ENCODE assay signal across 1 cellular context in genomic region chr2:54873236-54873635, GRCh38.
A peak's percentile ranks its signal among the peaks of the same experiment; 100 is the strongest.
TF ChIP-seq lines count a peak whose summit lies in the region.
"Not testable (repeated sequence)": the region's sequence is repeated elsewhere in the genome, so short reads cannot be mapped to it uniquely, and the experiment has no call there.

No MANE protein-coding gene starts in this region.

TF ChIP-seq in HepG2, 621 proteins besides CTCF, POLR2A, EP300 and RAD21 (continued from another document):
- peak; percentile 35 for TF ChIP-seq ZNF18 (CRISPR knock-in tag; IDR thresholded peaks at IDR 0.05; ENCODE audit: insufficient replicate concordance)
- peak; percentile 16; the same call in 1 of the 2 replicates for TF ChIP-seq RARA (CRISPR knock-in tag; IDR thresholded peaks at IDR 0.05)
- peak; percentile 31; the same call in 1 of the 2 replicates for TF ChIP-seq THAP11 (CRISPR knock-in tag; IDR thresholded peaks at IDR 0.05)
- not testable (repeated sequence) for TF ChIP-seq SOX6 (IDR thresholded peaks at IDR 0.05)
- TF ChIP-seq SOX6 (CRISPR knock-in tag; IDR thresholded peaks at IDR 0.05) = 0 out of 2 replicates have a peak, but pooled peaks have one; percentile 25
- peak; percentile 73 for TF ChIP-seq FOSL2 (CRISPR knock-in tag; IDR thresholded peaks at IDR 0.05)
- TF ChIP-seq PAXIP1 (CRISPR knock-in tag; conservative IDR thresholded peaks at IDR 0.05) = peak; percentile 87
- peak; percentile 50; the same call in 1 of the 2 replicates for TF ChIP-seq KDM6A (CRISPR knock-in tag; IDR thresholded peaks at IDR 0.05; ENCODE audit: low read depth)
